Comparison of ENCODE assay signal across 18 cellular contexts in genomic region chr7:16543456-16543855, GRCh38. TPM values are rescaled to one million over a fixed set of nuclear protein-coding genes. Genes with fewer than 3 reads are reported as not detected.
DNase-seq lines count a peak whose midpoint lies in the region; ATAC-seq and TF ChIP-seq lines count a peak whose summit lies in the region.
"Had no signal": no experiment of that assay in that cellular context is flagged by ENCODE, and none has a peak within 500 bp of the region (broad histone marks: within the 10 kb centered on the region; RNA-seq: fewer than 3 reads in every experiment).

No MANE protein-coding gene starts in this region.

- no peak overlapping the region for H3K9ac ChIP-seq in mammary epithelial cell (ENCODE audit: insufficient read depth, low read length)

- CTCF ChIA-PET in mammary epithelial cell (lab: Charles Lee; ENCODE audit: low non-redundant PET): no interaction called here
- CTCF ChIA-PET in RWPE1 (lab: Yijun Ruan, JAX): no interaction called here

- H3K27me3 Mint-ChIP-seq in activated T-cell treated with anti-CD3 and anti-CD28 coated beads, Interleukin-2, amount 50 U/mL, for 24 hours: no peaks in the 10 kb centered on the region

- DNase-seq in mammary epithelial cell (peak; percentile 9), breast epithelium (ENCODE audit: low spot score in 2 of 2) (no peak), RWPE1 (ENCODE audit: low spot score) (peak; percentile 8), epithelial cell of esophagus (ENCODE audit: low read depth) (peak; percentile 7), hepatic stellate cell (ENCODE audit: low spot score) (no peak)
- DNase-seq in activated T-cell treated with anti-CD3 and anti-CD28 coated beads, Interleukin-2, amount 50 U/mL, for 24 hours: no peak
- DNase-seq: BE2C; CD4-positive, alpha-beta memory T cell; DMS153; DMS79 treated with DMSO at 0.1 percent for 48 hours; EL; GOT3; H9 had no signal

- TF ChIP-seq POLR2A in breast epithelium (IDR thresholded peaks at IDR 0.05): no peak

- H3K4me1 Mint-ChIP-seq in activated T-cell treated with anti-CD3 and anti-CD28 coated beads, Interleukin-2, amount 50 U/mL, for 24 hours (ENCODE audit: low read depth): no peaks in the 10 kb centered on the region
- H3K4me1 Mint-ChIP-seq: CD4-positive, alpha-beta memory T cell; H9 had no signal

- intact Hi-C loops in mammary epithelial cell (cut with micrococcal nuclease) (no loop called here), breast epithelium (cut with DNase I; ENCODE audit: low total_unique reads) (no loop called here)

- H3K9me3 Mint-ChIP-seq in activated T-cell treated with anti-CD3 and anti-CD28 coated beads, Interleukin-2, amount 50 U/mL, for 24 hours: no peaks in the 10 kb centered on the region
- H3K9me3 Mint-ChIP-seq: CD4-positive, alpha-beta memory T cell; H9 had no signal

- no peak overlapping the region for H3K4me2 ChIP-seq in mammary epithelial cell (ENCODE audit: insufficient read depth, low read depth, low read length)
- H3K4me2 ChIP-seq: A549 had no signal

- H3K4me1 ChIP-seq in mammary epithelial cell (ENCODE audit: insufficient read depth, low read length): no peaks in the 10 kb centered on the region
- H3K4me1 ChIP-seq in breast epithelium: no peaks in the 10 kb centered on the region
- H3K4me1 ChIP-seq: A549, BE2C had no signal

- in situ Hi-C loops in mammary epithelial cell (cut with MboI; ENCODE audit: low sequenced_read_pairs in 2 of 2): no loop called here

- POLR2A ChIA-PET in RWPE1 (lab: Yijun Ruan, JAX; ENCODE audit: low non-redundant PET): no interaction called here

- WGBS in mammary epithelial cell (ENCODE audit: low coverage, missing lambda C conversion rate): 96% methylated on average over 2 of the region's 2 CpGs

- H3K27me3 ChIP-seq in mammary epithelial cell (ENCODE audit: insufficient read depth, low read length) (no peaks in the 10 kb centered on the region), breast epithelium (no peaks in the 10 kb centered on the region)
- H3K27me3 ChIP-seq: BE2C had no signal

- H3K27ac ChIP-seq in mammary epithelial cell (ENCODE audit: insufficient read depth, low read depth, low read length) (no peak overlapping the region), breast epithelium (no peak overlapping the region), RWPE1 (no peak overlapping the region)
- H3K27ac ChIP-seq: A549, C4-2B had no signal

- dilution Hi-C loops in mammary epithelial cell (cut with HindIII; ENCODE audit: low sequenced_read_pairs): no loop called here

- H3K36me3 Mint-ChIP-seq in activated T-cell treated with anti-CD3 and anti-CD28 coated beads, Interleukin-2, amount 50 U/mL, for 24 hours (ENCODE audit: low read depth): no peaks in the 10 kb centered on the region
- H3K36me3 Mint-ChIP-seq: CD4-positive, alpha-beta memory T cell had no signal

- H3K27ac Mint-ChIP-seq in activated T-cell treated with anti-CD3 and anti-CD28 coated beads, Interleukin-2, amount 50 U/mL, for 24 hours: no peak overlapping the region
- H3K27ac Mint-ChIP-seq: CD4-positive, alpha-beta memory T cell; H9 had no signal

- no peaks in the 10 kb centered on the region for H4K20me1 ChIP-seq in mammary epithelial cell (ENCODE audit: insufficient read depth, low read length)

- no peak for TF ChIP-seq CTCF in mammary epithelial cell (conservative IDR thresholded peaks at IDR 0.05 in 1 of 2, IDR thresholded peaks at IDR 0.05 in 1 of 2; ENCODE audit: extremely low read depth in 1 of 2, insufficient read depth in 1 of 2, low read depth in 1 of 2, low read length in 2 of 2)
- no peak for TF ChIP-seq CTCF in breast epithelium (IDR thresholded peaks at IDR 0.05)
- TF ChIP-seq CTCF in RWPE1 (conservative IDR thresholded peaks at IDR 0.05; ENCODE audit: low read depth): no peak
- TF ChIP-seq CTCF in epithelial cell of esophagus (IDR thresholded peaks at IDR 0.05; ENCODE audit: insufficient read depth, low read depth, low read length, missing control alignments): no peak

- H3K36me3 ChIP-seq in mammary epithelial cell (ENCODE audit: insufficient read depth, low read length): no peaks in the 10 kb centered on the region
- no peaks in the 10 kb centered on the region for H3K36me3 ChIP-seq in breast epithelium
- H3K36me3 ChIP-seq: BE2C had no signal

- no peak overlapping the region for H2AFZ ChIP-seq in mammary epithelial cell (ENCODE audit: low read depth, low read length)

- BruUV-seq in mammary epithelial cell (replicated peaks; lab: Mats Ljungman, UMichigan): no TSS peak

- H3K4me3 ChIP-seq in mammary epithelial cell (replicated peaks in 1 of 3; ENCODE audit: insufficient read depth in 1 of 3, low read depth in 2 of 3, low read length in 3 of 3): no peak overlapping the region
- no peak overlapping the region for H3K4me3 ChIP-seq in breast epithelium
- no peak overlapping the region for H3K4me3 ChIP-seq in epithelial cell of esophagus (ENCODE audit: low read length)
- H3K4me3 ChIP-seq: A549 had no signal

- no peaks in the 10 kb centered on the region for H3K9me3 ChIP-seq in mammary epithelial cell (replicated peaks; ENCODE audit: insufficient read depth, low read length)
- H3K9me3 ChIP-seq in breast epithelium: no peaks in the 10 kb centered on the region
- H3K9me3 ChIP-seq: A549, BE2C had no signal

- no peaks in the 10 kb centered on the region for H3K79me2 ChIP-seq in mammary epithelial cell (ENCODE audit: insufficient read depth, low read length)

- no peak for ATAC-seq in HG03520 (IDR thresholded peaks at IDR 0.05; ENCODE audit: unreplicated experiment)
- ATAC-seq: A549 had no signal

- no peak overlapping the region for H3K4me3 Mint-ChIP-seq in activated T-cell treated with anti-CD3 and anti-CD28 coated beads, Interleukin-2, amount 50 U/mL, for 24 hours
- H3K4me3 Mint-ChIP-seq: CD4-positive, alpha-beta memory T cell; H9 had no signal

RNA-seq across cellular contexts. Expression of gene LRRC72, which starts 16.8 kb away (rescaled TPM):
- total RNA-seq in mammary epithelial cell (not detected), breast epithelium (not detected)
- not detected for polyA plus RNA-seq in mammary epithelial cell
- polyA minus RNA-seq in mammary epithelial cell: not detected
- total RNA-seq: CD4-positive, alpha-beta memory T cell; H9; HT1080 had no signal
- polyA plus RNA-seq: A549; AG04450; CD4-positive, alpha-beta memory T cell had no signal

Comparison
In these comparisons a context has a peak if more than half of its experiments do, and no peak if none do; other contexts are left out.
1. DNase-seq: peak in mammary epithelial cell (single experiment), RWPE1 (single experiment) and epithelial cell of esophagus (single experiment); none in breast epithelium (0 of 2), activated T-cell treated with anti-CD3 and anti-CD28 coated beads, Interleukin-2, amount 50 U/mL, for 24 hours (single experiment) and hepatic stellate cell (single experiment).